Comparison of ENCODE assay signal across 26 cellular contexts in the genomic region with DNA sequence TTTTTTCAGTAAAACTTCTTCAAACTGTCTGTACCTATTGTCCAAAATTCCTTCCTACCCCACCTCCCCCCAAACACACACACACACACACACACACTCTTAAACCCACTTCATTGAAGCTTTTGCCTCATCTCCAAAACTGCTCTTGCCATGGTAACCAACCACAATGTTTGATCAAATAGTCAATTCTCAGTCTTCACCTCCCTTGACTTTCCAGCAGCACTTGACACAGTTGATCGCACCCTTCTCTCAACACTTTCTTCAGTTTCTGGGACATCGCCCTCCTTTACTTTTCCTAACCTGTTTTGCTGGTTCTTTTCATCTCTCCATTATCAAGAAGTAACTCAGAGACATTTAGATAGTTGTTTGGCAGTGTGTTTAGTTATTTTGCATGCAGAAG.
"Had no signal": no experiment of that assay in that cellular context is flagged by ENCODE, and none has a peak within 500 bp of the region (broad histone marks: within the 10 kb centered on the region; RNA-seq: fewer than 3 reads in every experiment).

No MANE protein-coding gene starts in this region.

- H3K4me1 Mint-ChIP-seq: endodermal cell; immature natural killer cell; mesothelial cell of epicardium; naive B cell; neural crest cell; stimulated activated naive CD8-positive, alpha-beta T cell treated with anti-CD3 and anti-CD28 coated beads, Interleukin-15, amount 100 ng/mL, for 72 hours had no signal

- ATAC-seq: esophagus mucosa; gastroesophageal sphincter; mucosa of descending colon; natural killer cell treated with Interleukin-12 subunit alpha and Interleukin-12 subunit beta and Interleukin-15 and Interleukin-18, amount 100 ng/mL, for 72 hours; pancreas; sciatic nerve; stimulated activated naive CD8-positive, alpha-beta T cell treated with anti-CD3 and anti-CD28 coated beads, Interleukin-15, amount 100 ng/mL, for 72 hours had no signal

- H3K9me3 Mint-ChIP-seq: dendritic cell treated with granulocyte-macrophage colony-stimulating factor and Interleukin-4, amounts not matched to agents 40 ng/mL and 50 ng/mL, for 4 days; endodermal cell; mesothelial cell of epicardium; neural crest cell; stimulated activated naive CD8-positive, alpha-beta T cell treated with anti-CD3 and anti-CD28 coated beads, Interleukin-15, amount 100 ng/mL, for 72 hours had no signal

- H3K27ac Mint-ChIP-seq: dendritic cell treated with granulocyte-macrophage colony-stimulating factor and Interleukin-4, amounts not matched to agents 40 ng/mL and 50 ng/mL, for 4 days; endodermal cell; immature natural killer cell; mesothelial cell of epicardium; naive B cell; natural killer cell treated with Interleukin-12 subunit alpha and Interleukin-12 subunit beta and Interleukin-15 and Interleukin-18, amount 100 ng/mL, for 72 hours; stimulated activated naive CD8-positive, alpha-beta T cell treated with anti-CD3 and anti-CD28 coated beads, Interleukin-15, amount 100 ng/mL, for 72 hours had no signal

- H3K27me3 Mint-ChIP-seq: dendritic cell treated with granulocyte-macrophage colony-stimulating factor and Interleukin-4, amounts not matched to agents 40 ng/mL and 50 ng/mL, for 4 days; stimulated activated naive CD8-positive, alpha-beta T cell treated with anti-CD3 and anti-CD28 coated beads, Interleukin-15, amount 100 ng/mL, for 72 hours had no signal

- H3K36me3 Mint-ChIP-seq: immature natural killer cell; mesothelial cell of epicardium; naive B cell; natural killer cell treated with Interleukin-12 subunit alpha and Interleukin-12 subunit beta and Interleukin-15 and Interleukin-18, amount 100 ng/mL, for 72 hours had no signal

- DNase-seq: colonic mucosa; effector CD8-positive, alpha-beta T cell; endodermal cell; foreskin fibroblast; hypothalamus; immature natural killer cell; islet precursor cell; kidney glomerular epithelial cell; mesenchymal stem cell; mucosa of descending colon; naive B cell; pancreas; stimulated activated CD4-positive, alpha-beta T cell treated with anti-CD3 and anti-CD28 coated beads, Interleukin-12 subunit alpha, Interleukin-12 subunit beta, amount 100 ng/mL, for 4 hours; stimulated activated CD4-positive, alpha-beta T cell treated with anti-CD3 and anti-CD28 coated beads, Interleukin-1b, Interleukin-23, amount 100 ng/mL, for 48 hours; stimulated activated CD4-positive, alpha-beta T cell treated with anti-CD3 and anti-CD28 coated beads, Interleukin-4, amount 100 ng/mL, for 1 hour; stimulated activated CD8-positive, alpha-beta memory T cell treated with anti-CD3 and anti-CD28 coated beads, Interleukin-4, amount 100 ng/mL, for 48 hours; stimulated activated naive CD4-positive, alpha-beta T cell; stimulated activated naive CD8-positive, alpha-beta T cell treated with anti-CD3 and anti-CD28 coated beads, Interleukin-15, amount 100 ng/mL, for 72 hours; trophoblast cell had no signal

- H3K4me3 Mint-ChIP-seq: dendritic cell treated with granulocyte-macrophage colony-stimulating factor and Interleukin-4, amounts not matched to agents 40 ng/mL and 50 ng/mL, for 4 days; endodermal cell; immature natural killer cell; mesothelial cell of epicardium; naive B cell; natural killer cell treated with Interleukin-12 subunit alpha and Interleukin-12 subunit beta and Interleukin-15 and Interleukin-18, amount 100 ng/mL, for 72 hours; neural crest cell; stimulated activated naive CD8-positive, alpha-beta T cell treated with anti-CD3 and anti-CD28 coated beads, Interleukin-15, amount 100 ng/mL, for 72 hours had no signal
